Comparison of ENCODE assay signal across 12 cellular contexts in genomic region chr12:89450922-89451321, GRCh38.
A peak's percentile ranks its signal among the peaks of the same experiment; 100 is the strongest.
DNase-seq lines count a peak whose midpoint lies in the region; ATAC-seq, FAIRE-seq and TF ChIP-seq lines count a peak whose summit lies in the region.
"Had no signal": no experiment of that assay in that cellular context is flagged by ENCODE, and none has a peak within 500 bp of the region (broad histone marks: within the 10 kb centered on the region; RNA-seq: fewer than 3 reads in every experiment).

No MANE protein-coding gene starts in this region.

- H3K9ac ChIP-seq in HUES48 (ENCODE audit: low read depth, low read length) (no peak overlapping the region), H1 (replicated peaks in 1 of 4; ENCODE audit: extremely low read depth in 1 of 4, low read depth in 3 of 4, low read length in 3 of 4) (no peak overlapping the region), muscle layer of colon (ENCODE audit: low read length) (no peak overlapping the region)

- H2AK5ac ChIP-seq in H1 (ENCODE audit: low read depth, low read length), result no peak overlapping the region

- no peak overlapping the region for H3K23ac ChIP-seq in H1 (ENCODE audit: insufficient read length)

- CTCF ChIA-PET in H1 (lab: Charles Lee; ENCODE audit: partially characterized antibody), result interaction anchor here (0.9 to 2.4 kb wide), 5 partner anchors 11 to 404 kb away, joined by 3 to 11 read pairs (median 5); partner anchors contain the start of gene DUSP6

- TF ChIP-seq POLR2A in H1 (IDR thresholded peaks at IDR 0.05; ENCODE audit: control extremely low read depth in 1 of 2, low read depth in 2 of 2, low read length in 2 of 2), result no peak
- TF ChIP-seq POLR2A in GM12891 (IDR thresholded peaks at IDR 0.05; ENCODE audit: low read depth, low read length), result no peak

- no peak for DNase-seq in H1 (ENCODE audit: low read depth in 1 of 2, low spot score in 2 of 2)
- no peak for DNase-seq in MG63
- no peak for DNase-seq in GM12891 (ENCODE audit: insufficient read length, low spot score)
- DNase-seq in frontal cortex (ENCODE audit: low spot score in 2 of 2), result no peak
- DNase-seq: NCI-H510A treated with DMSO at 0.1 percent for 48 hours, T-helper 17 cell, trophoblast cell had no signal

- ATAC-seq in GM21423 (IDR thresholded peaks at IDR 0.05; ENCODE audit: unreplicated experiment), result no peak
- ATAC-seq: T-helper 17 cell had no signal

- H4K8ac ChIP-seq in H1 (ENCODE audit: extremely low read depth, insufficient read depth, low read length), result no peak overlapping the region

- no peak overlapping the region for H4K91ac ChIP-seq in H1 (replicated peaks; ENCODE audit: insufficient read length, low read length)

- H3K27me3 ChIP-seq in ACC112 (ENCODE audit: insufficient read depth, low read length) (no peaks in the 10 kb centered on the region), HUES48 (ENCODE audit: control insufficient read depth, insufficient read depth, low read length) (no peaks in the 10 kb centered on the region), H1 (replicated peaks in 1 of 4; ENCODE audit: control insufficient read depth in 3 of 4, extremely low read depth in 1 of 4, insufficient read depth in 3 of 4, low read length in 3 of 4) (no peaks in the 10 kb centered on the region), muscle layer of colon (ENCODE audit: control insufficient read depth in 1 of 2, insufficient read depth in 2 of 2, low read length in 2 of 2) (no peaks in the 10 kb centered on the region), MG63 (no peaks in the 10 kb centered on the region)

- H3K4me2 ChIP-seq in H1 (ENCODE audit: insufficient read depth in 1 of 2, low read depth in 2 of 2, low read length in 2 of 2), result no peak overlapping the region; a peak in 1 of 4 replicates

- no peak overlapping the region for H2BK12ac ChIP-seq in H1 (ENCODE audit: low read depth, low read length)

- H2BK120ac ChIP-seq in H1 (replicated peaks; ENCODE audit: low read depth, low read length), result no peak overlapping the region

- no peaks in the 10 kb centered on the region for H3K79me1 ChIP-seq in H1 (ENCODE audit: low read depth, low read length)

- TF ChIP-seq RAD21 in H1 (IDR thresholded peaks at IDR 0.05 in 1 of 2, conservative IDR thresholded peaks at IDR 0.05 in 1 of 2; ENCODE audit: low read depth in 2 of 2, low read length in 2 of 2), result no peak

- POLR2A ChIA-PET in H1 (lab: Charles Lee; ENCODE audit: partially characterized antibody), result interaction anchor here (0.7 to 4.5 kb wide), 4 partner anchors 11 to 322 kb away, joined by 3 to 41 read pairs (median 6); partner anchors contain the start of gene DUSP6

- H3K4me3 ChIP-seq in ACC112 (ENCODE audit: low read depth, low read length), result peak overlapping the region; percentile 39; the same call in 1 of the 2 replicates
- H3K4me3 ChIP-seq in HUES48 (ENCODE audit: low read depth, low read length), result no peak overlapping the region; the same call in 1 of the 2 replicates
- no peak overlapping the region for H3K4me3 ChIP-seq in H1 (ENCODE audit: extremely low read depth in 1 of 4, insufficient read depth in 2 of 4, low read depth in 3 of 4, low read length in 4 of 4)
- peak overlapping the region in 1 of 2 donors; percentile 8 for H3K4me3 ChIP-seq in muscle layer of colon (ENCODE audit: low read depth in 1 of 2, low read length in 2 of 2)
- no peak overlapping the region for H3K4me3 ChIP-seq in MG63

- no peak overlapping the region for H2BK15ac ChIP-seq in H1 (ENCODE audit: low read length)

- H3K27ac ChIP-seq in ACC112 (ENCODE audit: low read depth, low read length) (peak overlapping the region; percentile 88), HUES48 (ENCODE audit: low read depth, low read length) (peak overlapping the region; percentile 92), H1 (ENCODE audit: low read depth, low read length) (no peak overlapping the region), muscle layer of colon (ENCODE audit: low read depth, low read length) (peak overlapping the region; percentile 68)

- FAIRE-seq in H1 (lab: Jason Lieb, UNC) (no peak), GM12891 (lab: Jason Lieb, UNC) (no peak), frontal cortex (lab: Jason Lieb, UNC) (no peak)
- FAIRE-seq: GM12892 had no signal

- H3K79me2 ChIP-seq in ACC112 (ENCODE audit: control insufficient read depth, insufficient read depth, low read length, unreplicated experiment), result no peaks in the 10 kb centered on the region
- H3K79me2 ChIP-seq in H1 (ENCODE audit: control insufficient read depth in 1 of 2, insufficient read depth in 2 of 2, low read length in 2 of 2), result no peaks in the 10 kb centered on the region

- H2BK20ac ChIP-seq in H1 (ENCODE audit: low read length), result no peak overlapping the region

- no peak for TF ChIP-seq EP300 in H1 (IDR thresholded peaks at IDR 0.05; ENCODE audit: borderline replicate concordance in 1 of 2, low read depth in 2 of 2, low read length in 2 of 2)

- no peak for TF ChIP-seq CTCF in H1 (IDR thresholded peaks at IDR 0.05; ENCODE audit: control extremely low read depth in 1 of 3, insufficient read depth in 1 of 3, low read depth in 1 of 3, low read length in 3 of 3)

- no peaks in the 10 kb centered on the region for H4K20me1 ChIP-seq in H1 (replicated peaks in 1 of 2; ENCODE audit: control insufficient read depth in 1 of 2, insufficient read depth in 2 of 2, low read length in 2 of 2)

- no peak overlapping the region for H3K56ac ChIP-seq in H1 (replicated peaks; ENCODE audit: insufficient read length, low read depth, low read length)

- no peak overlapping the region for H3K14ac ChIP-seq in H1 (ENCODE audit: insufficient read length)

- H3K4me1 ChIP-seq in ACC112 (ENCODE audit: control insufficient read depth, insufficient read depth, low read length, unreplicated experiment), result peaks cover 49% of the 10 kb centered on the region
- H3K4me1 ChIP-seq in HUES48 (ENCODE audit: control insufficient read depth, insufficient read depth, low read length), result peaks cover 39% of the 10 kb centered on the region
- H3K4me1 ChIP-seq in H1 (replicated peaks in 1 of 4; ENCODE audit: control insufficient read depth in 3 of 4, insufficient read depth in 4 of 4, low read length in 3 of 4), result peaks cover 0 to 10% (median 6%) of the 10 kb centered on the region in 4 experiments; a peak in 3 of 7 replicates
- peaks cover 50% of the 10 kb centered on the region for H3K4me1 ChIP-seq in muscle layer of colon (ENCODE audit: insufficient read depth, low read length)

- H3K23me2 ChIP-seq in H1 (ENCODE audit: low read depth, low read length), result no peaks in the 10 kb centered on the region

- no peaks in the 10 kb centered on the region for H3K36me3 ChIP-seq in ACC112 (ENCODE audit: insufficient read depth, low read length)
- no peaks in the 10 kb centered on the region for H3K36me3 ChIP-seq in HUES48 (ENCODE audit: control insufficient read depth, insufficient read depth, low read length)
- H3K36me3 ChIP-seq in H1 (ENCODE audit: control insufficient read depth in 2 of 4, insufficient read depth in 4 of 4, low read length in 3 of 4), result no peaks in the 10 kb centered on the region
- H3K36me3 ChIP-seq in muscle layer of colon (ENCODE audit: insufficient read depth, low read length), result no peaks in the 10 kb centered on the region
- H3K36me3 ChIP-seq in MG63, result no peaks in the 10 kb centered on the region

- H3K18ac ChIP-seq in H1 (ENCODE audit: extremely low read depth, low read length), result no peak overlapping the region

- no peak overlapping the region for H2BK5ac ChIP-seq in H1 (ENCODE audit: low read depth, low read length)

- H2AFZ ChIP-seq in ACC112 (ENCODE audit: low read length, unreplicated experiment) (peak overlapping the region; percentile 34), H1 (ENCODE audit: low read length) (no peak overlapping the region)

- no peak overlapping the region for H3K4ac ChIP-seq in H1 (replicated peaks; ENCODE audit: insufficient read length, low read depth, low read length)

- no peak overlapping the region for H4K5ac ChIP-seq in H1 (ENCODE audit: insufficient read length, low read depth, low read length)

- H3K9me3 ChIP-seq in HUES48 (ENCODE audit: control insufficient read depth, insufficient read depth, low read length) (no peaks in the 10 kb centered on the region), H1 (ENCODE audit: insufficient read depth in 2 of 2, low read depth in 1 of 2, low read length in 1 of 2) (no peaks in the 10 kb centered on the region), muscle layer of colon (ENCODE audit: low read length) (no peaks in the 10 kb centered on the region), MG63 (peaks cover 2% of the 10 kb centered on the region; the same call in 1 of the 2 replicates)

TF ChIP-seq in H1, 55 proteins besides CTCF, POLR2A, EP300 and RAD21 (continues in another document):
- TF ChIP-seq USF2 (IDR thresholded peaks at IDR 0.05; ENCODE audit: low read length) (no peak), SIRT6 (IDR thresholded peaks at IDR 0.05; ENCODE audit: low read length) (no peak), SUZ12 (IDR thresholded peaks at IDR 0.05; ENCODE audit: low read length) (no peak), RXRA (IDR thresholded peaks at IDR 0.05; ENCODE audit: insufficient read depth, low read depth, low read length) (no peak), EZH2 (IDR thresholded peaks at IDR 0.05; ENCODE audit: low read depth, low read length, severe bottlenecking) (no peak), TEAD4 (IDR thresholded peaks at IDR 0.05; ENCODE audit: low read depth, low read length) (peak; percentile 70)

TF ChIP-seq in GM12891, 5 proteins besides CTCF, POLR2A, EP300 and RAD21:
- no peak for TF ChIP-seq TAF1 (IDR thresholded peaks at IDR 0.05; ENCODE audit: low read depth, low read length)
- no peak for TF ChIP-seq POU2F2 (IDR thresholded peaks at IDR 0.05; ENCODE audit: low read depth, low read length)
